1 cellular context compared by ENCODE assay signal in genomic region chr20:32358883-32359632, GRCh38.
TF ChIP-seq lines count a peak whose summit lies in the region.

No MANE protein-coding gene starts in this region.

TF ChIP-seq in K562, 482 proteins besides CTCF, POLR2A, EP300 and RAD21 (continued from another document and continues in another):
- no peak for TF ChIP-seq GMEB1 (CRISPR knock-in tag; IDR thresholded peaks at IDR 0.05)
- no peak for TF ChIP-seq DLX4 (CRISPR knock-in tag; IDR thresholded peaks at IDR 0.05)
- TF ChIP-seq RNF219 (CRISPR knock-in tag; IDR thresholded peaks at IDR 0.05): no peak
- peak; percentile 40 for TF ChIP-seq CHD1 (IDR thresholded peaks at IDR 0.05; ENCODE audit: low read length)
- no peak for TF ChIP-seq LEF1 (IDR thresholded peaks at IDR 0.05)
- TF ChIP-seq XRCC3 (IDR thresholded peaks at IDR 0.05): no peak
- 0 out of 2 replicates have a peak, but pooled peaks have one; percentile 49 for TF ChIP-seq GATAD2A (IDR thresholded peaks at IDR 0.05)
- no peak for TF ChIP-seq SMAD3 (CRISPR knock-in tag; conservative IDR thresholded peaks at IDR 0.05)
- TF ChIP-seq TCF7L2 (IDR thresholded peaks at IDR 0.05; ENCODE audit: low read depth, low read length): no peak
- TF ChIP-seq FIP1L1 (IDR thresholded peaks at IDR 0.05; ENCODE audit: low read depth, low read length, poor library complexity, severe bottlenecking): no peak
- TF ChIP-seq TAF15 (IDR thresholded peaks at IDR 0.05; ENCODE audit: low read depth, low read length): no peak
- peak; percentile 32; the same call in 1 of the 2 replicates for TF ChIP-seq ARID4B (CRISPR knock-in tag; IDR thresholded peaks at IDR 0.05)
- TF ChIP-seq POLR2B (IDR thresholded peaks at IDR 0.05; ENCODE audit: low read depth, partially characterized antibody): peak; percentile 54
- no peak for TF ChIP-seq ZNF133 (CRISPR knock-in tag; IDR thresholded peaks at IDR 0.05)
- TF ChIP-seq MCM7 (IDR thresholded peaks at IDR 0.05): no peak
- TF ChIP-seq HMG20B (CRISPR knock-in tag; IDR thresholded peaks at IDR 0.05): no peak
- no peak for TF ChIP-seq NCOA6 (IDR thresholded peaks at IDR 0.05)
- TF ChIP-seq ZBTB17 (CRISPR knock-in tag; IDR thresholded peaks at IDR 0.05): no peak
- no peak for TF ChIP-seq ZNF436 (CRISPR knock-in tag; IDR thresholded peaks at IDR 0.05)
- TF ChIP-seq ATF6 (CRISPR knock-in tag; IDR thresholded peaks at IDR 0.05): 0 out of 2 replicates have a peak, but pooled peaks have one; percentile 46
- TF ChIP-seq ZNF253 (CRISPR knock-in tag; conservative IDR thresholded peaks at IDR 0.05): no peak
- no peak for TF ChIP-seq MAFF (IDR thresholded peaks at IDR 0.05; ENCODE audit: low read length)
- no peak for TF ChIP-seq MTF1 (CRISPR knock-in tag; IDR thresholded peaks at IDR 0.05; ENCODE audit: borderline replicate concordance)
- no peak for TF ChIP-seq BCLAF1 (IDR thresholded peaks at IDR 0.05; ENCODE audit: borderline replicate concordance in 1 of 2, control insufficient read depth in 1 of 2, low read depth in 2 of 2, low read length in 1 of 2)
- no peak for TF ChIP-seq KLF10 (CRISPR knock-in tag; IDR thresholded peaks at IDR 0.05)
- peak; percentile 56 for TF ChIP-seq HMGN3 (IDR thresholded peaks at IDR 0.05; ENCODE audit: borderline replicate concordance, extremely low read depth, insufficient read length, low read depth, low read length)
- TF ChIP-seq PTRF (tag; IDR thresholded peaks at IDR 0.05): no peak
- TF ChIP-seq MBD1 (CRISPR knock-in tag; IDR thresholded peaks at IDR 0.05): no peak
- TF ChIP-seq ZKSCAN1 (IDR thresholded peaks at IDR 0.05; ENCODE audit: low read depth, low read length): no peak
- TF ChIP-seq FOXA1 (IDR thresholded peaks at IDR 0.05; ENCODE audit: borderline replicate concordance): no peak
- TF ChIP-seq BCL6 (CRISPR knock-in tag; IDR thresholded peaks at IDR 0.05): no peak
- no peak for TF ChIP-seq CREB1 (IDR thresholded peaks at IDR 0.05)
- TF ChIP-seq CREB1 (CRISPR knock-in tag; IDR thresholded peaks at IDR 0.05): 0 out of 2 replicates have a peak, but pooled peaks have one; percentile 43
- no peak for TF ChIP-seq SLC30A9 (CRISPR knock-in tag; IDR thresholded peaks at IDR 0.05)
- TF ChIP-seq ZNF589 (CRISPR knock-in tag; IDR thresholded peaks at IDR 0.05; ENCODE audit: low read depth): no peak
- TF ChIP-seq DEAF1 (CRISPR knock-in tag; IDR thresholded peaks at IDR 0.05): no peak
- 0 out of 2 replicates have a peak, but pooled peaks have one; percentile 44 for TF ChIP-seq LCOR (CRISPR knock-in tag; IDR thresholded peaks at IDR 0.05)
- no peak for TF ChIP-seq TCF7 (IDR thresholded peaks at IDR 0.05; ENCODE audit: borderline replicate concordance)
- TF ChIP-seq IFI16 (CRISPR knock-in tag; IDR thresholded peaks at IDR 0.05): no peak
- TF ChIP-seq ARID3B (CRISPR knock-in tag; IDR thresholded peaks at IDR 0.05; ENCODE audit: borderline replicate concordance): no peak
- no peak for TF ChIP-seq HNRNPK (IDR thresholded peaks at IDR 0.05; ENCODE audit: low read depth, low read length, poor library complexity, severe bottlenecking)
- no peak for TF ChIP-seq NELFE (IDR thresholded peaks at IDR 0.05; ENCODE audit: insufficient read depth, insufficient read length)
- TF ChIP-seq ATF3 (IDR thresholded peaks at IDR 0.05): no peak
- no peak for TF ChIP-seq ATF3 (CRISPR knock-in tag; conservative IDR thresholded peaks at IDR 0.05)
- TF ChIP-seq HNRNPL (IDR thresholded peaks at IDR 0.05; ENCODE audit: low read depth, low read length): no peak
- TF ChIP-seq ZNF785 (CRISPR knock-in tag; IDR thresholded peaks at IDR 0.05): no peak
- no peak for TF ChIP-seq GATAD2B (IDR thresholded peaks at IDR 0.05; ENCODE audit: borderline replicate concordance)
- no peak for TF ChIP-seq HDAC2 (IDR thresholded peaks at IDR 0.05)
